ENCODE assay signal across 8 cellular contexts in genomic region chr11:1763336-1763795, GRCh38. TPM values are rescaled to one million over a fixed set of nuclear protein-coding genes. Genes with fewer than 3 reads are reported as not detected.
A peak's percentile ranks its signal among the peaks of the same experiment; 100 is the strongest.
DNase-seq lines count a peak whose midpoint lies in the region; ATAC-seq and TF ChIP-seq lines count a peak whose summit lies in the region.

No MANE protein-coding gene starts in this region.

- H3K27ac Mint-ChIP-seq in T-helper 2 cell treated with Interferon-gamma antibody and Interleukin-4, amounts not matched to agents 5 μg/mL and 100 μg/mL, for 36 hours, result no peak overlapping the region
- no peak overlapping the region for H3K27ac Mint-ChIP-seq in stimulated activated effector memory CD8-positive, alpha-beta T cell treated with anti-CD3 and anti-CD28 coated beads, Interleukin-12 subunit alpha, Interleukin-12 subunit beta, amount 100 ng/mL, for 72 hours

- no peaks in the 10 kb centered on the region for H3K27me3 ChIP-seq in left ventricle myocardium inferior (ENCODE audit: low read depth)

- peak overlapping the region; percentile 89 for H3K4me3 ChIP-seq in GM12864 (ENCODE audit: low read depth, low read length)
- peak overlapping the region; percentile 79 for H3K4me3 ChIP-seq in HEK293 (ENCODE audit: low read depth, low read length)
- H3K4me3 ChIP-seq in left ventricle myocardium inferior, result peak overlapping the region; percentile 99

- intact Hi-C loops in left ventricle myocardium inferior (cut with micrococcal nuclease), result no loop called here

- DNase-seq in GM12864 (ENCODE audit: low read depth) (no peak), left ventricle myocardium inferior (no peak), GF-D8 (lab: John Stamatoyannopoulos, UW) (no peak), UCSD-AML1 (lab: John Stamatoyannopoulos, UW; ENCODE audit: unreplicated experiment) (no peak), NCI-H1436 treated with DMSO at 0.1 percent for 48 hours (lab: John Stamatoyannopoulos, UW) (no peak)
- DNase-seq in T-helper 2 cell treated with Interferon-gamma antibody and Interleukin-4, amounts not matched to agents 5 μg/mL and 100 μg/mL, for 36 hours (ENCODE audit: low spot score), result no peak
- no peak for DNase-seq in stimulated activated effector memory CD8-positive, alpha-beta T cell treated with anti-CD3 and anti-CD28 coated beads, Interleukin-12 subunit alpha, Interleukin-12 subunit beta, amount 100 ng/mL, for 72 hours (ENCODE audit: low spot score in 2 of 2)

- CTCF ChIA-PET in HEK293 (lab: Yijun Ruan, JAX), result no interaction called here

- H3K36me3 ChIP-seq in HEK293 (ENCODE audit: control insufficient read depth in 2 of 2, insufficient read depth in 1 of 2, low read length in 2 of 2), result peaks cover 0 to 36% of the 10 kb centered on the region in 2 experiments; a peak in 1 of 3 replicates
- H3K36me3 ChIP-seq in left ventricle myocardium inferior, result peaks cover 30% of the 10 kb centered on the region

- H3K9me3 ChIP-seq in HEK293 (ENCODE audit: control insufficient read depth, insufficient read depth, low read depth, low read length) (no peaks in the 10 kb centered on the region), left ventricle myocardium inferior (replicated peaks) (no peaks in the 10 kb centered on the region)

- TF ChIP-seq CTCF in GM12864 (IDR thresholded peaks at IDR 0.05; ENCODE audit: low read depth, low read length, missing control alignments), result no peak
- TF ChIP-seq CTCF in HEK293 (tag by site-specific recombination; IDR thresholded peaks at IDR 0.05), result no peak
- TF ChIP-seq CTCF in left ventricle myocardium inferior (IDR thresholded peaks at IDR 0.05; ENCODE audit: borderline replicate concordance), result no peak

- peak overlapping the region; percentile 71 for H3K4me3 Mint-ChIP-seq in T-helper 2 cell treated with Interferon-gamma antibody and Interleukin-4, amounts not matched to agents 5 μg/mL and 100 μg/mL, for 36 hours
- peak overlapping the region; percentile 89 for H3K4me3 Mint-ChIP-seq in stimulated activated effector memory CD8-positive, alpha-beta T cell treated with anti-CD3 and anti-CD28 coated beads, Interleukin-12 subunit alpha, Interleukin-12 subunit beta, amount 100 ng/mL, for 72 hours

- no peaks in the 10 kb centered on the region for H3K27me3 Mint-ChIP-seq in T-helper 2 cell treated with Interferon-gamma antibody and Interleukin-4, amounts not matched to agents 5 μg/mL and 100 μg/mL, for 36 hours (ENCODE audit: low read depth)

- no peaks in the 10 kb centered on the region; the same call in 1 of the 2 replicates for H3K4me1 ChIP-seq in HEK293 (ENCODE audit: control insufficient read depth, insufficient read depth, low read length)
- H3K4me1 ChIP-seq in left ventricle myocardium inferior, result peaks cover 62% of the 10 kb centered on the region

- H3K9me3 Mint-ChIP-seq in T-helper 2 cell treated with Interferon-gamma antibody and Interleukin-4, amounts not matched to agents 5 μg/mL and 100 μg/mL, for 36 hours, result no peaks in the 10 kb centered on the region
- no peaks in the 10 kb centered on the region for H3K9me3 Mint-ChIP-seq in stimulated activated effector memory CD8-positive, alpha-beta T cell treated with anti-CD3 and anti-CD28 coated beads, Interleukin-12 subunit alpha, Interleukin-12 subunit beta, amount 100 ng/mL, for 72 hours

- POLR2A ChIA-PET in HEK293 (lab: Yijun Ruan, JAX), result no interaction called here

- H3K4me1 Mint-ChIP-seq in T-helper 2 cell treated with Interferon-gamma antibody and Interleukin-4, amounts not matched to agents 5 μg/mL and 100 μg/mL, for 36 hours (ENCODE audit: low read depth), result peaks cover 20% of the 10 kb centered on the region
- peaks cover 37% of the 10 kb centered on the region for H3K4me1 Mint-ChIP-seq in stimulated activated effector memory CD8-positive, alpha-beta T cell treated with anti-CD3 and anti-CD28 coated beads, Interleukin-12 subunit alpha, Interleukin-12 subunit beta, amount 100 ng/mL, for 72 hours

- peak; percentile 44 for ATAC-seq in stimulated activated effector memory CD8-positive, alpha-beta T cell treated with anti-CD3 and anti-CD28 coated beads, Interleukin-12 subunit alpha, Interleukin-12 subunit beta, amount 100 ng/mL, for 72 hours

- no peak overlapping the region for H3K27ac ChIP-seq in HEK293 (ENCODE audit: extremely low read depth, low read depth, low read length)
- peak overlapping the region; percentile 98 for H3K27ac ChIP-seq in left ventricle myocardium inferior (replicated peaks)

- H3K36me3 Mint-ChIP-seq in T-helper 2 cell treated with Interferon-gamma antibody and Interleukin-4, amounts not matched to agents 5 μg/mL and 100 μg/mL, for 36 hours (ENCODE audit: low read depth), result peaks cover 7% of the 10 kb centered on the region
- H3K36me3 Mint-ChIP-seq in stimulated activated effector memory CD8-positive, alpha-beta T cell treated with anti-CD3 and anti-CD28 coated beads, Interleukin-12 subunit alpha, Interleukin-12 subunit beta, amount 100 ng/mL, for 72 hours, result peaks cover 16% of the 10 kb centered on the region

TF ChIP-seq in HEK293, 187 proteins besides CTCF, POLR2A, EP300 and RAD21:
- TF ChIP-seq ZNF626 (tag by site-specific recombination; IDR thresholded peaks at IDR 0.05) (no peak), PBX3 (CRISPR knock-in tag; IDR thresholded peaks at IDR 0.05) (peak; percentile 83; the same call in 1 of the 2 replicates), ZNF548 (tag by site-specific recombination; IDR thresholded peaks at IDR 0.05) (no peak), ZFHX2 (tag by site-specific recombination; conservative IDR thresholded peaks at IDR 0.05) (0 out of 2 replicates have a peak, but pooled peaks have one; percentile 9), ZNF596 (tag by site-specific recombination; IDR thresholded peaks at IDR 0.05) (no peak), ZNF692 (tag by site-specific recombination; IDR thresholded peaks at IDR 0.05) (no peak), ZNF169 (tag by site-specific recombination; IDR thresholded peaks at IDR 0.05) (no peak), ZFP3 (tag by site-specific recombination; IDR thresholded peaks at IDR 0.05; ENCODE audit: low read depth) (no peak), GLIS2 (tag by site-specific recombination; IDR thresholded peaks at IDR 0.05) (peak; percentile 39; the same call in 1 of the 2 replicates)

RNA-seq across cellular contexts. Expression of gene CTSD, which starts 0.4 kb away (rescaled TPM):
- 831 TPM for total RNA-seq in left ventricle myocardium inferior

RNA-seq across cellular contexts. Expression of gene IFITM10, which starts 13.0 kb away (rescaled TPM):
- 0.58 TPM for total RNA-seq in left ventricle myocardium inferior
